Comparison of ENCODE assay signal across 1 cellular context in the genomic region with DNA sequence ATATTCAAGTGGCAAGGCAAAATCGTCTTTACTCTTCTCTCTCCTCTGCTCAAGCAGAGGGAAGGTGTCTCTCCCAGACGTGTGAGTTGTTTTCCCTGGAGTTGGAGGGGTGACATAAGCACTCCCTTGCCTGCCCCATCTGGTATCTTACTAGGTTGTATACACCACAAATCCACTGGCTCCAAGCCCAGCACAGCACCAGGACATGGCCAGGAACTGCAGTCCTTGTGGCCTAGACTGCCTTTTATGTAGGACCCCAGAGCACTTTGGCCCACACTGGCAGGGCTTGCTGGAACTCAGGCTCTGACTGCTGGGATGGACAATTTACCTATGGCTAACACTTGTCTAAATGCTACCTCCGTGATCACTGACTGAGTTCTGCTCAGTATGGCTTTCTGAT.
TF ChIP-seq lines count a peak whose summit lies in the region.

No MANE protein-coding gene starts in this region.

TF ChIP-seq in WTC11, 78 proteins besides CTCF, POLR2A, EP300 and RAD21 (continued from another document):
- TF ChIP-seq, protein P1, sequence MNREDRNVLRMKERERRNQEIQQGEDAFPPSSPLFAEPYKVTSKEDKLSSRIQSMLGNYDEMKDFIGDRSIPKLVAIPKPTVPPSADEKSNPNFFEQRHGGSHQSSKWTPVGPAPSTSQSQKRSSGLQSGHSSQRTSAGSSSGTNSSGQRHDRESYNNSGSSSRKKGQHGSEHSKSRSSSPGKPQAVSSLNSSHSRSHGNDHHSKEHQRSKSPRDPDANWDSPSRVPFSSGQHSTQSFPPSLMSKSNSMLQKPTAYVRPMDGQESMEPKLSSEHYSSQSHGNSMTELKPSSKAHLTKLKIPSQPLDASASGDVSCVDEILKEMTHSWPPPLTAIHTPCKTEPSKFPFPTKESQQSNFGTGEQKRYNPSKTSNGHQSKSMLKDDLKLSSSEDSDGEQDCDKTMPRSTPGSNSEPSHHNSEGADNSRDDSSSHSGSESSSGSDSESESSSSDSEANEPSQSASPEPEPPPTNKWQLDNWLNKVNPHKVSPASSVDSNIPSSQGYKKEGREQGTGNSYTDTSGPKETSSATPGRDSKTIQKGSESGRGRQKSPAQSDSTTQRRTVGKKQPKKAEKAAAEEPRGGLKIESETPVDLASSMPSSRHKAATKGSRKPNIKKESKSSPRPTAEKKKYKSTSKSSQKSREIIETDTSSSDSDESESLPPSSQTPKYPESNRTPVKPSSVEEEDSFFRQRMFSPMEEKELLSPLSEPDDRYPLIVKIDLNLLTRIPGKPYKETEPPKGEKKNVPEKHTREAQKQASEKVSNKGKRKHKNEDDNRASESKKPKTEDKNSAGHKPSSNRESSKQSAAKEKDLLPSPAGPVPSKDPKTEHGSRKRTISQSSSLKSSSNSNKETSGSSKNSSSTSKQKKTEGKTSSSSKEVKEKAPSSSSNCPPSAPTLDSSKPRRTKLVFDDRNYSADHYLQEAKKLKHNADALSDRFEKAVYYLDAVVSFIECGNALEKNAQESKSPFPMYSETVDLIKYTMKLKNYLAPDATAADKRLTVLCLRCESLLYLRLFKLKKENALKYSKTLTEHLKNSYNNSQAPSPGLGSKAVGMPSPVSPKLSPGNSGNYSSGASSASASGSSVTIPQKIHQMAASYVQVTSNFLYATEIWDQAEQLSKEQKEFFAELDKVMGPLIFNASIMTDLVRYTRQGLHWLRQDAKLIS (CRISPR knock-in tag; IDR thresholded peaks at IDR 0.05; ENCODE audit: borderline replicate concordance) = no peak
- TF ChIP-seq NFE2L1 (CRISPR knock-in tag; IDR thresholded peaks at IDR 0.05) (no peak), RORB (CRISPR knock-in tag; IDR thresholded peaks at IDR 0.05) (no peak), FOXP1 (CRISPR knock-in tag; IDR thresholded peaks at IDR 0.05; ENCODE audit: borderline replicate concordance) (no peak), TP53 (CRISPR knock-in tag; IDR thresholded peaks at IDR 0.05) (no peak)
